ENCODE assay signal across 20 cellular contexts in the genomic region with DNA sequence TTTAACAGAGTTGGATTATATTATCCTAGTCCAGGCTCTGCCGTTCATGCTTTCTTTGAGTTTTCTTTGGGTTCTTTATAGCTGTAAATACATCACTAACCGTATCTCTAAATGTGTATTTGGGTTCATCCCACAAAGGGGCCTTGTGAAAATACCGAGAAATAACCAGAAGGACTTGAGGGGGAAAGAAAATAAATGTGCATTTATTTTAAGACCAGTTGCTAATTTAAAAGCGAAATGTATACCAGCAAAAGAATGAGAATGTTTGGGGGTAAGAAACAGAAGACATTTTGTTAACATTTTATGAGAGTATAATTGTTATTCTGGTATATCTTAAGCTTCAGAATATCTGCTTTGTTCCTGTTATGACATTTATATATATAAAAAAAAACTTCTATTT. TPM values are rescaled to one million over a fixed set of nuclear protein-coding genes. Genes with fewer than 3 reads are reported as not detected.
DNase-seq lines count a peak whose midpoint lies in the region; ATAC-seq and TF ChIP-seq lines count a peak whose summit lies in the region.
"Had no signal": no experiment of that assay in that cellular context is flagged by ENCODE, and none has a peak within 500 bp of the region (broad histone marks: within the 10 kb centered on the region; RNA-seq: fewer than 3 reads in every experiment).

No MANE protein-coding gene starts in this region.

- H3K27ac Mint-ChIP-seq in activated naive CD8-positive, alpha-beta T cell: peak overlapping the region; percentile 18
- H3K27ac Mint-ChIP-seq in activated naive CD8-positive, alpha-beta T cell treated with anti-CD3 and anti-CD28 coated beads, Interleukin-2, amount 50 U/mL, for 24 hours: no peak overlapping the region
- peak overlapping the region; percentile 1 for H3K27ac Mint-ChIP-seq in stimulated activated naive CD8-positive, alpha-beta T cell treated with anti-CD3 and anti-CD28 coated beads, Interleukin-15, Interleukin-2, amounts not matched to agents 100 ng/mL and 50 ng/mL, for 24 hours
- H3K27ac Mint-ChIP-seq in progenitor cell of endocrine pancreas: peak overlapping the region; percentile 56
- H3K27ac Mint-ChIP-seq: IgD-negative memory B cell had no signal

- H2AFZ ChIP-seq in Loucy (ENCODE audit: low read length): no peak overlapping the region

- H3K9me3 Mint-ChIP-seq in activated naive CD8-positive, alpha-beta T cell (ENCODE audit: low read depth): no peaks in the 10 kb centered on the region
- no peaks in the 10 kb centered on the region for H3K9me3 Mint-ChIP-seq in activated naive CD8-positive, alpha-beta T cell treated with anti-CD3 and anti-CD28 coated beads, Interleukin-2, amount 50 U/mL, for 24 hours
- no peaks in the 10 kb centered on the region for H3K9me3 Mint-ChIP-seq in stimulated activated naive CD8-positive, alpha-beta T cell treated with anti-CD3 and anti-CD28 coated beads, Interleukin-15, Interleukin-2, amounts not matched to agents 100 ng/mL and 50 ng/mL, for 24 hours
- no peaks in the 10 kb centered on the region for H3K9me3 Mint-ChIP-seq in progenitor cell of endocrine pancreas (ENCODE audit: low read depth)
- H3K9me3 Mint-ChIP-seq: CD4-positive, alpha-beta T cell; IgD-negative memory B cell had no signal

- H4K20me1 ChIP-seq in Loucy (ENCODE audit: insufficient read depth, low read length, poor library complexity, severe bottlenecking): peaks cover 14% of the 10 kb centered on the region

- H3K9me3 ChIP-seq in Loucy (ENCODE audit: insufficient read depth, low read depth, low read length): no peaks in the 10 kb centered on the region
- H3K9me3 ChIP-seq: BE2C had no signal

- H3K9ac ChIP-seq in Loucy (ENCODE audit: low read depth, low read length, poor library complexity, severe bottlenecking): no peak overlapping the region

- H3K9me2 ChIP-seq in Loucy (replicated peaks; ENCODE audit: low read depth, low read length): no peaks in the 10 kb centered on the region

- peak overlapping the region; percentile 27 for H3K4me2 ChIP-seq in Loucy (ENCODE audit: low read depth, low read length, poor library complexity, severe bottlenecking)

- H3K27me3 Mint-ChIP-seq in activated naive CD8-positive, alpha-beta T cell: no peaks in the 10 kb centered on the region
- H3K27me3 Mint-ChIP-seq in activated naive CD8-positive, alpha-beta T cell treated with anti-CD3 and anti-CD28 coated beads, Interleukin-2, amount 50 U/mL, for 24 hours: no peaks in the 10 kb centered on the region
- H3K27me3 Mint-ChIP-seq in stimulated activated naive CD8-positive, alpha-beta T cell treated with anti-CD3 and anti-CD28 coated beads, Interleukin-15, Interleukin-2, amounts not matched to agents 100 ng/mL and 50 ng/mL, for 24 hours: no peaks in the 10 kb centered on the region
- no peaks in the 10 kb centered on the region for H3K27me3 Mint-ChIP-seq in progenitor cell of endocrine pancreas
- H3K27me3 Mint-ChIP-seq: CD4-positive, alpha-beta T cell; IgD-negative memory B cell had no signal

- H3K36me3 Mint-ChIP-seq in activated naive CD8-positive, alpha-beta T cell: peaks cover 16% of the 10 kb centered on the region
- peaks cover 66% of the 10 kb centered on the region for H3K36me3 Mint-ChIP-seq in activated naive CD8-positive, alpha-beta T cell treated with anti-CD3 and anti-CD28 coated beads, Interleukin-2, amount 50 U/mL, for 24 hours (ENCODE audit: low read depth)
- peaks cover 77% of the 10 kb centered on the region for H3K36me3 Mint-ChIP-seq in stimulated activated naive CD8-positive, alpha-beta T cell treated with anti-CD3 and anti-CD28 coated beads, Interleukin-15, Interleukin-2, amounts not matched to agents 100 ng/mL and 50 ng/mL, for 24 hours (ENCODE audit: low read depth)
- H3K36me3 Mint-ChIP-seq in progenitor cell of endocrine pancreas (ENCODE audit: insufficient read depth): peaks cover 33% of the 10 kb centered on the region

- no peak for ATAC-seq in activated naive CD8-positive, alpha-beta T cell treated with anti-CD3 and anti-CD28 coated beads, Interleukin-2, amount 50 U/mL, for 24 hours
- ATAC-seq in stimulated activated naive CD8-positive, alpha-beta T cell treated with anti-CD3 and anti-CD28 coated beads, Interleukin-15, Interleukin-2, amounts not matched to agents 100 U/mL and 50 U/mL, for 24 hours: no peak
- ATAC-seq: HCT116 had no signal

- no peaks in the 10 kb centered on the region; the same call in 1 of the 2 replicates for H3F3A ChIP-seq in Loucy (ENCODE audit: low read depth)

- H3K79me2 ChIP-seq in Loucy (ENCODE audit: insufficient read depth, low read length): peaks cover 79% of the 10 kb centered on the region

- H3K4me1 ChIP-seq in Loucy (ENCODE audit: insufficient read depth, low read length, poor library complexity, severe bottlenecking): peaks cover 30% of the 10 kb centered on the region
- H3K4me1 ChIP-seq: BE2C had no signal

- H3K27me3 ChIP-seq in Loucy (ENCODE audit: insufficient read depth, low read length, poor library complexity, severe bottlenecking): no peaks in the 10 kb centered on the region
- H3K27me3 ChIP-seq: BE2C had no signal

- peak overlapping the region; percentile 6 for H3K4me3 ChIP-seq in Loucy (ENCODE audit: low read length, poor library complexity, severe bottlenecking)

- DNase-seq in activated naive CD8-positive, alpha-beta T cell treated with anti-CD3 and anti-CD28 coated beads, Interleukin-2, amount 50 U/mL, for 24 hours: no peak
- no peak for DNase-seq in stimulated activated naive CD8-positive, alpha-beta T cell treated with anti-CD3 and anti-CD28 coated beads, Interleukin-15, Interleukin-2, amounts not matched to agents 100 U/mL and 50 U/mL, for 24 hours
- DNase-seq in progenitor cell of endocrine pancreas (ENCODE audit: low spot score, unreplicated experiment) (no peak), SW 1271 (lab: John Stamatoyannopoulos, UW) (no peak)
- no peak for DNase-seq in stimulated activated CD4-positive, alpha-beta T cell treated with anti-CD3 and anti-CD28 coated beads, Interleukin-12 subunit alpha, Interleukin-12 subunit beta, amount 100 ng/mL, for 4 hours
- DNase-seq: 8988T; ACHN; BE2C; C1 segment of cervical spinal cord; CD4-positive, alpha-beta T cell; DMS153; DMS79; GDM1; GOT3; H7 had no signal

- peaks cover 56% of the 10 kb centered on the region for H3K4me1 Mint-ChIP-seq in activated naive CD8-positive, alpha-beta T cell (ENCODE audit: low read depth)
- H3K4me1 Mint-ChIP-seq in activated naive CD8-positive, alpha-beta T cell treated with anti-CD3 and anti-CD28 coated beads, Interleukin-2, amount 50 U/mL, for 24 hours: peaks cover 17% of the 10 kb centered on the region
- H3K4me1 Mint-ChIP-seq in stimulated activated naive CD8-positive, alpha-beta T cell treated with anti-CD3 and anti-CD28 coated beads, Interleukin-15, Interleukin-2, amounts not matched to agents 100 ng/mL and 50 ng/mL, for 24 hours (ENCODE audit: low read depth): peaks cover 29% of the 10 kb centered on the region
- no peaks in the 10 kb centered on the region for H3K4me1 Mint-ChIP-seq in progenitor cell of endocrine pancreas (ENCODE audit: low read depth)

- no peak overlapping the region for H3K4me3 Mint-ChIP-seq in activated naive CD8-positive, alpha-beta T cell
- no peak overlapping the region for H3K4me3 Mint-ChIP-seq in activated naive CD8-positive, alpha-beta T cell treated with anti-CD3 and anti-CD28 coated beads, Interleukin-2, amount 50 U/mL, for 24 hours
- no peak overlapping the region for H3K4me3 Mint-ChIP-seq in stimulated activated naive CD8-positive, alpha-beta T cell treated with anti-CD3 and anti-CD28 coated beads, Interleukin-15, Interleukin-2, amounts not matched to agents 100 ng/mL and 50 ng/mL, for 24 hours
- H3K4me3 Mint-ChIP-seq in progenitor cell of endocrine pancreas (ENCODE audit: low read depth): no peak overlapping the region
- H3K4me3 Mint-ChIP-seq: CD4-positive, alpha-beta T cell; IgD-negative memory B cell had no signal

- TF ChIP-seq CTCF in Loucy (conservative IDR thresholded peaks at IDR 0.05; ENCODE audit: low read length) (no peak), progenitor cell of endocrine pancreas (IDR thresholded peaks at IDR 0.05; ENCODE audit: unreplicated experiment) (no peak)

- H3K36me3 ChIP-seq in Loucy (ENCODE audit: insufficient read depth, low read length): peaks cover 41% of the 10 kb centered on the region; the same call in 1 of the 2 replicates

RNA-seq across cellular contexts. Expression of a gene that starts 9.0 kb away (rescaled TPM):
- total RNA-seq in progenitor cell of endocrine pancreas: 44.8 TPM in 2 replicates

RNA-seq across cellular contexts. Expression of a gene that starts 38.9 kb away (rescaled TPM):
- total RNA-seq in progenitor cell of endocrine pancreas: 5.6 and 7.7 TPM in 2 replicates
